ENCODE assay signal across 8 cellular contexts in genomic region chrX:154019061-154019621, GRCh38. TPM values are rescaled to one million over a fixed set of nuclear protein-coding genes. Genes with fewer than 3 reads are reported as not detected.
DNase-seq lines count a peak whose midpoint lies in the region; ATAC-seq and TF ChIP-seq lines count a peak whose summit lies in the region.

No MANE protein-coding gene starts in this region.

- peak overlapping the region; percentile 89 for H3K27ac Mint-ChIP-seq in activated T-helper 1 cell treated with anti-CD3 and anti-CD28 coated beads, Interleukin-12 subunit alpha, Interleukin-12 subunit beta, Interleukin-2, Interleukin-4 antibody, amounts not matched to agents 30 ng/mL and 10 ng/mL and 1 ng/mL, durations not matched to agents 14 hours and 24 hours and 36 hours

- ATAC-seq in HG02759 (IDR thresholded peaks at IDR 0.05; ENCODE audit: unreplicated experiment) (peak; percentile 19), right cardiac atrium (no peak), GM18519 (IDR thresholded peaks at IDR 0.05; ENCODE audit: low FRiP score, unreplicated experiment) (no peak)

- H3K4me3 Mint-ChIP-seq in activated T-helper 1 cell treated with anti-CD3 and anti-CD28 coated beads, Interleukin-12 subunit alpha, Interleukin-12 subunit beta, Interleukin-2, Interleukin-4 antibody, amounts not matched to agents 30 ng/mL and 10 ng/mL and 1 ng/mL, durations not matched to agents 14 hours and 24 hours and 36 hours, result peak overlapping the region; percentile 91

- H3K4me3 ChIP-seq in GM06990 (replicated peaks; ENCODE audit: low read depth, low read length), result peak overlapping the region; percentile 74
- peak overlapping the region; percentile 81 for H3K4me3 ChIP-seq in right cardiac atrium (ENCODE audit: low read length)

- peaks cover 9% of the 10 kb centered on the region for H3K36me3 ChIP-seq in GM06990 (ENCODE audit: control insufficient read depth, insufficient read depth, low read length)

- H3K9me3 Mint-ChIP-seq in activated T-helper 1 cell treated with anti-CD3 and anti-CD28 coated beads, Interleukin-12 subunit alpha, Interleukin-12 subunit beta, Interleukin-2, Interleukin-4 antibody, amounts not matched to agents 30 ng/mL and 10 ng/mL and 1 ng/mL, durations not matched to agents 14 hours and 24 hours and 36 hours, result no peaks in the 10 kb centered on the region

- H3K36me3 Mint-ChIP-seq in activated T-helper 1 cell treated with anti-CD3 and anti-CD28 coated beads, Interleukin-12 subunit alpha, Interleukin-12 subunit beta, Interleukin-2, Interleukin-4 antibody, amounts not matched to agents 30 ng/mL and 10 ng/mL and 1 ng/mL, durations not matched to agents 14 hours and 24 hours and 36 hours (ENCODE audit: low read depth), result peaks cover 5% of the 10 kb centered on the region

- DNase-seq in GM06990 (ENCODE audit: extremely low read depth, insufficient read length) (peak; percentile 43), right cardiac atrium (peak in 1 of 3 donors; percentile 58), NCI-H524 treated with DMSO at 0.1 percent for 48 hours (lab: John Stamatoyannopoulos, UW) (no peak), SK-N-DZ (ENCODE audit: low spot score) (no peak)
- no peak for DNase-seq in activated T-helper 1 cell treated with anti-CD3 and anti-CD28 coated beads, Interleukin-12 subunit alpha, Interleukin-12 subunit beta, Interleukin-2, Interleukin-4 antibody, amounts not matched to agents 30 ng/mL and 10 ng/mL and 1 ng/mL, durations not matched to agents 14 hours and 24 hours and 36 hours (ENCODE audit: low spot score)
- DNase-seq in stimulated activated CD4-positive, alpha-beta T cell treated with anti-CD3 and anti-CD28 coated beads, Interleukin-2, amount 100 ng/mL, for 24 hours, result peak; percentile 34

- H3K4me1 ChIP-seq in right cardiac atrium (ENCODE audit: control insufficient read depth, insufficient read depth, low read length), result peaks cover 2% of the 10 kb centered on the region

- H3K27ac ChIP-seq in right cardiac atrium (ENCODE audit: low read length), result peak overlapping the region; percentile 43

- H3K27me3 ChIP-seq in GM06990 (replicated peaks; ENCODE audit: control insufficient read depth, insufficient read depth, low read length), result no peaks in the 10 kb centered on the region
- H3K27me3 ChIP-seq in right cardiac atrium (ENCODE audit: control insufficient read depth, insufficient read depth), result no peaks in the 10 kb centered on the region

- peaks cover 4% of the 10 kb centered on the region for H3K4me1 Mint-ChIP-seq in activated T-helper 1 cell treated with anti-CD3 and anti-CD28 coated beads, Interleukin-12 subunit alpha, Interleukin-12 subunit beta, Interleukin-2, Interleukin-4 antibody, amounts not matched to agents 30 ng/mL and 10 ng/mL and 1 ng/mL, durations not matched to agents 14 hours and 24 hours and 36 hours (ENCODE audit: low read depth)

- intact Hi-C loops in activated T-helper 1 cell treated with anti-CD3 and anti-CD28 coated beads, Interleukin-12 subunit alpha, Interleukin-12 subunit beta, Interleukin-2, Interleukin-4 antibody, amounts not matched to agents 30 ng/mL and 10 ng/mL and 1 ng/mL, durations not matched to agents 14 hours and 24 hours and 36 hours (cut with micrococcal nuclease), result loop anchor here (1.0 kb wide), 1 partner anchor 93 kb away; the partner anchor contains the start of gene ARHGAP4
- intact Hi-C loops in right cardiac atrium (cut with DNase I), result no loop called here

- WGBS in right cardiac atrium, result 3% methylated on average over 45 of the region's 45 CpGs

- H3K27me3 Mint-ChIP-seq in activated T-helper 1 cell treated with anti-CD3 and anti-CD28 coated beads, Interleukin-12 subunit alpha, Interleukin-12 subunit beta, Interleukin-2, Interleukin-4 antibody, amounts not matched to agents 30 ng/mL and 10 ng/mL and 1 ng/mL, durations not matched to agents 14 hours and 24 hours and 36 hours (ENCODE audit: insufficient read depth), result no peaks in the 10 kb centered on the region

- H3K9me3 ChIP-seq in right cardiac atrium (ENCODE audit: control insufficient read depth, low read length), result no peaks in the 10 kb centered on the region

- no peak for TF ChIP-seq CTCF in GM06990 (IDR thresholded peaks at IDR 0.05; ENCODE audit: insufficient read depth, low read length, poor library complexity, severe bottlenecking)

RNA-seq across cellular contexts. Expression of gene IRAK1, which starts 0.6 kb away (rescaled TPM):
- 165 and 172 TPM in 2 replicates for total RNA-seq in activated T-helper 1 cell treated with anti-CD3 and anti-CD28 coated beads, Interleukin-12 subunit alpha, Interleukin-12 subunit beta, Interleukin-2, Interleukin-4 antibody, amounts not matched to agents 30 ng/mL and 10 ng/mL and 1 ng/mL, durations not matched to agents 14 hours and 24 hours and 36 hours
- 10 to 100 TPM; 33.2 to 53.2 (median 43.0) TPM for total RNA-seq in right cardiac atrium
- polyA plus RNA-seq in right cardiac atrium, result 28.2 TPM
- polyA plus RNA-seq in SK-N-DZ (2014; cell fraction: cytosol; rRNA removed), result 0.21 and 1.0 TPM in 2 replicates
- polyA plus RNA-seq in SK-N-DZ (2014; cell fraction: nucleus; rRNA removed), result 2.3 and 4.7 TPM in 2 replicates

RNA-seq across cellular contexts. Expression of gene TMEM187, which starts 46.6 kb away (rescaled TPM):
- total RNA-seq in activated T-helper 1 cell treated with anti-CD3 and anti-CD28 coated beads, Interleukin-12 subunit alpha, Interleukin-12 subunit beta, Interleukin-2, Interleukin-4 antibody, amounts not matched to agents 30 ng/mL and 10 ng/mL and 1 ng/mL, durations not matched to agents 14 hours and 24 hours and 36 hours, result 3.4 and 4.6 TPM in 2 replicates
- 10 to 100 TPM in 2 of 4 donors, 1 to 10 TPM in 2; 7.6 to 11.9 (median 10.4) TPM for total RNA-seq in right cardiac atrium
- polyA plus RNA-seq in right cardiac atrium, result 6.8 TPM
- 4.9 and 5.4 TPM in 2 replicates for polyA plus RNA-seq in SK-N-DZ (2014; cell fraction: cytosol; rRNA removed)
- 1.4 and 2.4 TPM in 2 replicates for polyA plus RNA-seq in SK-N-DZ (2014; cell fraction: nucleus; rRNA removed)

RNA-seq across cellular contexts. Expression of gene HCFC1, which starts 47.5 kb away (rescaled TPM):
- 105 and 106 TPM in 2 replicates for total RNA-seq in activated T-helper 1 cell treated with anti-CD3 and anti-CD28 coated beads, Interleukin-12 subunit alpha, Interleukin-12 subunit beta, Interleukin-2, Interleukin-4 antibody, amounts not matched to agents 30 ng/mL and 10 ng/mL and 1 ng/mL, durations not matched to agents 14 hours and 24 hours and 36 hours
- 10 to 100 TPM; 26.9 to 41.4 (median 32.9) TPM for total RNA-seq in right cardiac atrium
- polyA plus RNA-seq in right cardiac atrium, result 17.3 TPM
- polyA plus RNA-seq in SK-N-DZ (2014; cell fraction: cytosol; rRNA removed), result 45.0 and 49.1 TPM in 2 replicates
- 32.0 and 63.7 TPM in 2 replicates for polyA plus RNA-seq in SK-N-DZ (2014; cell fraction: nucleus; rRNA removed)

Comparison
In these comparisons a context has a peak if more than half of its experiments do, and no peak if none do; other contexts are left out.
1. DNase-seq: peak in GM06990 (single experiment) and stimulated activated CD4-positive, alpha-beta T cell treated with anti-CD3 and anti-CD28 coated beads, Interleukin-2, amount 100 ng/mL, for 24 hours (2 of 2); none in activated T-helper 1 cell treated with anti-CD3 and anti-CD28 coated beads, Interleukin-12 subunit alpha, Interleukin-12 subunit beta, Interleukin-2, Interleukin-4 antibody, amounts not matched to agents 30 ng/mL and 10 ng/mL and 1 ng/mL, durations not matched to agents 14 hours and 24 hours and 36 hours (single experiment), NCI-H524 treated with DMSO at 0.1 percent for 48 hours (single experiment) and SK-N-DZ (single experiment).